8 cellular contexts compared by ENCODE assay signal in genomic region chr14:65412189-65412846, GRCh38. TPM values are rescaled to one million over a fixed set of nuclear protein-coding genes. Genes with fewer than 3 reads are reported as not detected.
DNase-seq lines count a peak whose midpoint lies in the region; ATAC-seq and TF ChIP-seq lines count a peak whose summit lies in the region.

Gene FUT8, plus strand, starts transcription at chr14:65412730. Its CDS starts 148,834 bp downstream, at chr14:65561564.

- intact Hi-C loops in CD14-positive monocyte (cut with micrococcal nuclease), result loop anchor here in 1 of 2 donors (10.0 kb wide), 1 partner anchor 412 kb away; no protein-coding TSS in a partner anchor
- intact Hi-C loops in left colon (cut with DNase I, micrococcal nuclease), result loop anchor here (5.0 to 10.0 kb wide), 2 partner anchors 410 to 412 kb away; no protein-coding TSS in a partner anchor

- peak within 1 kb of the TSS; percentile 91 to 93 for H3K27ac ChIP-seq in coronary artery

- CTCF ChIA-PET in activated CD4-positive, alpha-beta T cell treated with anti-CD3 and anti-CD28 coated beads, Interleukin-2, amount 10 ng/mL, durations not matched to agents 7 days and 5 days (lab: Charles Lee), result interaction anchor here (0.9 to 2.1 kb wide), 17 partner anchors 10 to 412 kb away, joined by 3 to 10 read pairs (median 4); no protein-coding TSS in a partner anchor

- H3K27me3 Mint-ChIP-seq in CD14-positive monocyte (ENCODE audit: low read depth in 3 of 3), result peaks cover 1 to 9% (median 7%) of the 10 kb centered on the region in 3 donors
- H3K27me3 Mint-ChIP-seq in activated CD4-positive, alpha-beta T cell treated with anti-CD3 and anti-CD28 coated beads, Interleukin-2, amount 10 ng/mL, durations not matched to agents 7 days and 5 days, result no peaks in the 10 kb centered on the region

- peak within 1 kb of the TSS; percentile 60 to 87 (median 84) for H3K27ac Mint-ChIP-seq in CD14-positive monocyte
- H3K27ac Mint-ChIP-seq in activated CD4-positive, alpha-beta T cell treated with anti-CD3 and anti-CD28 coated beads, Interleukin-2, amount 10 ng/mL, durations not matched to agents 7 days and 5 days, result peak within 1 kb of the TSS; percentile 96

- peak; percentile 50 for ATAC-seq in GM19351 (IDR thresholded peaks at IDR 0.05; ENCODE audit: unreplicated experiment)
- ATAC-seq in HG03520 (IDR thresholded peaks at IDR 0.05; ENCODE audit: unreplicated experiment), result peak; percentile 49
- peak; percentile 83 for ATAC-seq in left colon

- H3K9me3 Mint-ChIP-seq in CD14-positive monocyte, result peaks cover 0 to 3% (median 0%) of the 10 kb centered on the region in 7 donors
- no peaks in the 10 kb centered on the region for H3K9me3 Mint-ChIP-seq in activated CD4-positive, alpha-beta T cell treated with anti-CD3 and anti-CD28 coated beads, Interleukin-2, amount 10 ng/mL, durations not matched to agents 7 days and 5 days

- H3K4me3 ChIP-seq in coronary artery, result peak within 1 kb of the TSS; percentile 73

- H3K4me3 Mint-ChIP-seq in CD14-positive monocyte, result peak within 1 kb of the TSS; percentile 97 to 98
- H3K4me3 Mint-ChIP-seq in activated CD4-positive, alpha-beta T cell treated with anti-CD3 and anti-CD28 coated beads, Interleukin-2, amount 10 ng/mL, durations not matched to agents 7 days and 5 days, result peak within 1 kb of the TSS; percentile 92

- peak; percentile 71 for DNase-seq in CD14-positive monocyte (ENCODE audit: low spot score)
- peak; percentile 94 for DNase-seq in NCI-H526 treated with DMSO at 0.1 percent for 48 hours (lab: John Stamatoyannopoulos, UW)
- DNase-seq in activated CD4-positive, alpha-beta T cell treated with anti-CD3 and anti-CD28 coated beads, Interleukin-2, amount 10 ng/mL, durations not matched to agents 7 days and 5 days, result peak; percentile 96
- DNase-seq in coronary artery (ENCODE audit: low spot score), result peak; percentile 96
- DNase-seq in left colon, result peak; percentile 96 to 97
- DNase-seq in stimulated activated CD4-positive, alpha-beta T cell treated with anti-CD3 and anti-CD28 coated beads, Interleukin-1b, Interleukin-23, amount 100 ng/mL, for 48 hours, result peak; percentile 96

- TF ChIP-seq CTCF in CD14-positive monocyte (IDR thresholded peaks at IDR 0.05) (peak; percentile 45), coronary artery (IDR thresholded peaks at IDR 0.05) (no peak)

- H3K36me3 Mint-ChIP-seq in CD14-positive monocyte, result no peaks in the 10 kb centered on the region
- peaks cover 6% of the 10 kb centered on the region for H3K36me3 Mint-ChIP-seq in activated CD4-positive, alpha-beta T cell treated with anti-CD3 and anti-CD28 coated beads, Interleukin-2, amount 10 ng/mL, durations not matched to agents 7 days and 5 days (ENCODE audit: low read depth)

- POLR2A ChIA-PET in activated CD4-positive, alpha-beta T cell treated with anti-CD3 and anti-CD28 coated beads, Interleukin-2, amount 10 ng/mL, durations not matched to agents 7 days and 5 days (lab: Charles Lee), result interaction anchor here (0.8 to 2.1 kb wide), 4 partner anchors 35 to 206 kb away, joined by 3 to 14 read pairs (median 3); no protein-coding TSS in a partner anchor

- H3K4me1 Mint-ChIP-seq in CD14-positive monocyte, result peaks cover 13% of the 10 kb centered on the region
- peaks cover 45% of the 10 kb centered on the region for H3K4me1 Mint-ChIP-seq in activated CD4-positive, alpha-beta T cell treated with anti-CD3 and anti-CD28 coated beads, Interleukin-2, amount 10 ng/mL, durations not matched to agents 7 days and 5 days

RNA-seq across cellular contexts. Expression of gene FUT8, which starts in this region (rescaled TPM):
- polyA plus RNA-seq in CD14-positive monocyte, result 1 to 10 TPM; 5.0 to 5.1 TPM
- 10 to 100 TPM; 70.9 to 79.2 TPM for total RNA-seq in activated CD4-positive, alpha-beta T cell treated with anti-CD3 and anti-CD28 coated beads, Interleukin-2, amount 10 ng/mL, durations not matched to agents 7 days and 5 days
- total RNA-seq in left colon, result 10 to 100 TPM; 22.3 to 27.8 TPM

Comparison
In these comparisons a context has a peak if more than half of its experiments do, and no peak if none do; other contexts are left out.
1. Peak in every context shown above with its lines: DNase-seq, ATAC-seq, H3K4me3 ChIP-seq and H3K27ac ChIP-seq.